In genomic region chr7:94289071-94289470, GRCh38 we compare ENCODE assay signal across 8 cellular contexts.
DNase-seq lines count a peak whose midpoint lies in the region; ATAC-seq, FAIRE-seq and TF ChIP-seq lines count a peak whose summit lies in the region.

No MANE protein-coding gene starts in this region.

- H3K4me3 ChIP-seq in K562 = no peak overlapping the region
- H3K4me3 ChIP-seq in testis = no peak overlapping the region

- no peaks in the 10 kb centered on the region for H3K36me3 Mint-ChIP-seq in T-cell

- H3K27me3 Mint-ChIP-seq in T-cell = peaks cover 0 to 18% of the 10 kb centered on the region in 2 donors

- no peaks in the 10 kb centered on the region for H3K4me1 Mint-ChIP-seq in T-cell

- peaks cover 0 to 5% (median 0%) of the 10 kb centered on the region in 3 donors for H3K9me3 Mint-ChIP-seq in T-cell

- TF ChIP-seq CTCF in GM13976 (IDR thresholded peaks at IDR 0.05; ENCODE audit: borderline replicate concordance, control extremely low read depth, extremely low read depth, insufficient read depth, missing control alignments) (peak; percentile 29), K562 (IDR thresholded peaks at IDR 0.05 in 2 of 3, conservative IDR thresholded peaks at IDR 0.05 in 1 of 3; ENCODE audit: insufficient read depth in 2 of 3, low read depth in 1 of 3, low read length in 3 of 3) (peak; percentile 70 to 78 (median 75)), testis (IDR thresholded peaks at IDR 0.05) (peak; percentile 78 to 84 (median 82))

- H3K27ac Mint-ChIP-seq in T-cell = no peak overlapping the region

- H3K9me1 ChIP-seq in K562 (ENCODE audit: control insufficient read depth, insufficient read depth, low read length) = no peaks in the 10 kb centered on the region

- peak; percentile 70 to 88 for TF ChIP-seq RAD21 in K562 (CRISPR knock-in tag; conservative IDR thresholded peaks at IDR 0.05 in 1 of 2, IDR thresholded peaks at IDR 0.05 in 1 of 2)

- intact Hi-C loops in K562 (cut with micrococcal nuclease) = loop anchor here (1.0 to 10.0 kb wide), 3 partner anchors 106 to 956 kb away; no protein-coding TSS in a partner anchor
- intact Hi-C loops in testis (cut with DNase I; ENCODE audit: low total_unique reads) = loop anchor here (10.0 kb wide), 1 partner anchor 146 kb away; no protein-coding TSS in a partner anchor

- ATAC-seq in K562 = peak; percentile 84
- ATAC-seq in T-cell (replicated peaks in 1 of 4) = no peak
- ATAC-seq in GM19467 (IDR thresholded peaks at IDR 0.05; ENCODE audit: unreplicated experiment) = no peak
- ATAC-seq in HG02884 (IDR thresholded peaks at IDR 0.05; ENCODE audit: unreplicated experiment) = no peak

- H3K9me3 ChIP-seq in K562 (replicated peaks; ENCODE audit: control insufficient read depth, insufficient read depth, low read depth, low read length) = no peaks in the 10 kb centered on the region
- H3K9me3 ChIP-seq in testis = no peaks in the 10 kb centered on the region

- no peak overlapping the region for H3K4me2 ChIP-seq in K562 (ENCODE audit: insufficient read depth, low read length)

- WGBS in K562 (ENCODE audit: insufficient coverage, low coverage, missing lambda C conversion rate) = 0% methylated on average over 1 of the region's 1 CpG
- WGBS in testis, 2 donors = 49 to 60% methylated on average over 1 of the region's 1 CpG

- DNase-seq in GM13976 (ENCODE audit: low spot score) (no peak), NCI-H2196 treated with DMSO at 0.1 percent for 48 hours (lab: John Stamatoyannopoulos, UW; ENCODE audit: unreplicated experiment) (peak; percentile 59), K562 (ENCODE audit: extremely low read depth in 1 of 4, low spot score in 3 of 4) (peak in 2 of 4 experiments; percentile 47 to 60), iPS-NIHi7 (ENCODE audit: extremely low spot score) (peak; percentile 85), testis (peak; percentile 87), T-cell (no peak)

- POLR2A ChIA-PET in K562 (lab: Yijun Ruan, JAX) = no interaction called here
- POLR2A ChIA-PET in T-cell (lab: Charles Lee) = no interaction called here

- H3K27me3 ChIP-seq in K562 (ENCODE audit: control insufficient read depth in 2 of 2, insufficient read depth in 2 of 2, low read length in 2 of 2) (no peaks in the 10 kb centered on the region), testis (no peaks in the 10 kb centered on the region)

- BruUV-seq in K562 (replicated peaks; lab: Mats Ljungman, UMichigan) = no TSS peak

- no peak overlapping the region for H3K4me3 Mint-ChIP-seq in T-cell

- no peak overlapping the region for H2AFZ ChIP-seq in K562 (ENCODE audit: low read depth, low read length)

- no peaks in the 10 kb centered on the region for H3K79me2 ChIP-seq in K562 (ENCODE audit: control insufficient read depth, insufficient read depth, low read length)

- no peaks in the 10 kb centered on the region for H4K20me1 ChIP-seq in K562 (replicated peaks; ENCODE audit: control insufficient read depth, insufficient read depth, low read length)

- FAIRE-seq in K562 (lab: Jason Lieb, UNC) = no peak

- no peak overlapping the region for H3K9ac ChIP-seq in K562 (ENCODE audit: insufficient read depth in 1 of 2, low read depth in 2 of 2, low read length in 2 of 2)

- H3K4me1 ChIP-seq in K562 (replicated peaks in 1 of 2; ENCODE audit: control insufficient read depth in 2 of 2, insufficient read depth in 2 of 2, low read length in 2 of 2) (no peaks in the 10 kb centered on the region), testis (no peaks in the 10 kb centered on the region)

- H3K36me3 ChIP-seq in K562 (ENCODE audit: control insufficient read depth, insufficient read depth, low read length) (no peaks in the 10 kb centered on the region), testis (ENCODE audit: low read depth, missing control alignments) (no peaks in the 10 kb centered on the region)

- TF ChIP-seq POLR2A in K562 (conservative IDR thresholded peaks at IDR 0.05) (no peak), testis (IDR thresholded peaks at IDR 0.05) (no peak)

- CTCF ChIA-PET in K562 (lab: Yijun Ruan, JAX; ENCODE audit: low intra/inter-chr PET ratio) = interaction anchor here (0.6 to 1.3 kb wide), 5 partner anchors 106 to 958 kb away, joined by 3 to 5 read pairs (median 3); no protein-coding TSS in a partner anchor
- CTCF ChIA-PET in T-cell (lab: Charles Lee) = no interaction called here

- H3K27ac ChIP-seq in K562 (ENCODE audit: extremely low read depth, low read depth, low read length) (no peak overlapping the region), testis (no peak overlapping the region)

- no peak for TF ChIP-seq EP300 in K562 (IDR thresholded peaks at IDR 0.05; ENCODE audit: low read length)

- in situ Hi-C loops in GM13976 (cut with MboI; ENCODE audit: low sequenced_read_pairs, unreplicated experiment) = no loop called here
- in situ Hi-C loops in K562 (cut with MboI) = no loop called here

TF ChIP-seq in K562, 482 proteins besides CTCF, POLR2A, EP300 and RAD21:
- TF ChIP-seq SREBF2 (CRISPR knock-in tag; IDR thresholded peaks at IDR 0.05) = no peak
- TF ChIP-seq ARID2 (IDR thresholded peaks at IDR 0.05) = 0 out of 2 replicates have a peak, but pooled peaks have one; percentile 54
- TF ChIP-seq SMC3 (conservative IDR thresholded peaks at IDR 0.05; ENCODE audit: insufficient read depth, low read depth, low read length) = peak; percentile 73
- 0 out of 2 replicates have a peak, but pooled peaks have one; percentile 32 for TF ChIP-seq DEAF1 (CRISPR knock-in tag; IDR thresholded peaks at IDR 0.05)

Comparison
In these comparisons a context has a peak if more than half of its experiments do, and no peak if none do; other contexts are left out.
1. DNase-seq: peak in NCI-H2196 treated with DMSO at 0.1 percent for 48 hours (single experiment), iPS-NIHi7 (single experiment) and testis (single experiment); none in GM13976 (single experiment) and T-cell (0 of 34).
2. CTCF ChIP-seq: peak in every context shown above with its lines; median percentile 82 in testis; 75 in K562; 29 in GM13976.